In genomic region chr10:102113956-102114857, GRCh38 we compare ENCODE assay signal across 8 cellular contexts. TPM values are rescaled to one million over a fixed set of nuclear protein-coding genes. Genes with fewer than 3 reads are reported as not detected.
DNase-seq lines count a peak whose midpoint lies in the region; ATAC-seq and TF ChIP-seq lines count a peak whose summit lies in the region.

No MANE protein-coding gene starts in this region.

- peak overlapping the region; percentile 94 for H3K27ac Mint-ChIP-seq in activated CD4-positive, alpha-beta T cell treated with anti-CD3 and anti-CD28 coated beads, Interleukin-2, amount 10 ng/mL, durations not matched to agents 7 days and 5 days
- H3K27ac Mint-ChIP-seq in WTC11: peak overlapping the region; percentile 93

- DNase-seq in activated CD4-positive, alpha-beta T cell treated with anti-CD3 and anti-CD28 coated beads, Interleukin-2, amount 10 ng/mL, durations not matched to agents 7 days and 5 days: peak; percentile 14
- no peak for DNase-seq in activated CD4-positive, alpha-beta T cell treated with anti-CD3 and anti-CD28 coated beads, Interleukin-2, amount 50 U/mL, for 1 hour
- DNase-seq in WTC11 (ENCODE audit: low spot score): no peak
- DNase-seq in fibroblast of the aortic adventitia (ENCODE audit: low read depth): no peak
- no peak for DNase-seq in omental fat pad (ENCODE audit: low spot score)
- no peak for DNase-seq in DMS114 treated with DMSO at 0.1 percent for 48 hours (lab: John Stamatoyannopoulos, UW; ENCODE audit: unreplicated experiment)
- no peak for DNase-seq in NCI-H226

- no peak for TF ChIP-seq CTCF in WTC11 (IDR thresholded peaks at IDR 0.05)
- no peak for TF ChIP-seq CTCF in fibroblast of the aortic adventitia (IDR thresholded peaks at IDR 0.05; ENCODE audit: insufficient read depth, low read length)
- no peak for TF ChIP-seq CTCF in omental fat pad (IDR thresholded peaks at IDR 0.05)

- H3K4me3 Mint-ChIP-seq in activated CD4-positive, alpha-beta T cell treated with anti-CD3 and anti-CD28 coated beads, Interleukin-2, amount 10 ng/mL, durations not matched to agents 7 days and 5 days: peak overlapping the region; percentile 76
- H3K4me3 Mint-ChIP-seq in WTC11: peak overlapping the region; percentile 88

- peaks cover 28% of the 10 kb centered on the region for H3K36me3 Mint-ChIP-seq in activated CD4-positive, alpha-beta T cell treated with anti-CD3 and anti-CD28 coated beads, Interleukin-2, amount 10 ng/mL, durations not matched to agents 7 days and 5 days (ENCODE audit: low read depth)
- H3K36me3 Mint-ChIP-seq in WTC11: peaks cover 27% of the 10 kb centered on the region

- H3K4me1 Mint-ChIP-seq in activated CD4-positive, alpha-beta T cell treated with anti-CD3 and anti-CD28 coated beads, Interleukin-2, amount 10 ng/mL, durations not matched to agents 7 days and 5 days: peaks cover 61% of the 10 kb centered on the region
- H3K4me1 Mint-ChIP-seq in WTC11: peaks cover 64% of the 10 kb centered on the region

- CTCF ChIA-PET in activated CD4-positive, alpha-beta T cell treated with anti-CD3 and anti-CD28 coated beads, Interleukin-2, amount 10 ng/mL, durations not matched to agents 7 days and 5 days (lab: Charles Lee): interaction anchor here (0.6 to 4.8 kb wide), 7 partner anchors 9 to 187 kb away, joined by 3 to 17 read pairs (median 6); no protein-coding TSS in a partner anchor
- CTCF ChIA-PET in WTC11 (lab: Charles Lee): interaction anchor here (0.6 to 2.7 kb wide), 14 partner anchors 9 to 670 kb away, joined by 3 to 16 read pairs (median 4); partner anchors contain the start of gene KCNIP2

- H3K27me3 Mint-ChIP-seq in activated CD4-positive, alpha-beta T cell treated with anti-CD3 and anti-CD28 coated beads, Interleukin-2, amount 10 ng/mL, durations not matched to agents 7 days and 5 days: no peaks in the 10 kb centered on the region
- no peaks in the 10 kb centered on the region for H3K27me3 Mint-ChIP-seq in WTC11 (ENCODE audit: low read depth)

- POLR2A ChIA-PET in activated CD4-positive, alpha-beta T cell treated with anti-CD3 and anti-CD28 coated beads, Interleukin-2, amount 10 ng/mL, durations not matched to agents 7 days and 5 days (lab: Charles Lee): no interaction called here
- POLR2A ChIA-PET in WTC11 (lab: Charles Lee): interaction anchor here (0.5 to 1.5 kb wide), 8 partner anchors 8 to 297 kb away, joined by 3 to 8 read pairs (median 4); no protein-coding TSS in a partner anchor

- peak overlapping the region; percentile 82 for H3K4me3 ChIP-seq in fibroblast of the aortic adventitia (ENCODE audit: low read depth, low read length)

- no peaks in the 10 kb centered on the region for H3K9me3 Mint-ChIP-seq in activated CD4-positive, alpha-beta T cell treated with anti-CD3 and anti-CD28 coated beads, Interleukin-2, amount 10 ng/mL, durations not matched to agents 7 days and 5 days
- H3K9me3 Mint-ChIP-seq in WTC11: no peaks in the 10 kb centered on the region

- ATAC-seq in HG03135 (IDR thresholded peaks at IDR 0.05; ENCODE audit: unreplicated experiment): peak; percentile 31
- no peak for ATAC-seq in WTC11
- ATAC-seq in omental fat pad (ENCODE audit: low FRiP score): peak; percentile 2

TF ChIP-seq in WTC11, 78 proteins besides CTCF, POLR2A, EP300 and RAD21:
- no peak for TF ChIP-seq SMAD4 (CRISPR knock-in tag; IDR thresholded peaks at IDR 0.05)
- no peak for TF ChIP-seq ZNF121 (CRISPR knock-in tag; IDR thresholded peaks at IDR 0.05)
- TF ChIP-seq ESRRA (CRISPR knock-in tag; IDR thresholded peaks at IDR 0.05; ENCODE audit: borderline replicate concordance): 0 out of 2 replicates have a peak, but pooled peaks have one; percentile 15
- TF ChIP-seq IRF2 (CRISPR knock-in tag; IDR thresholded peaks at IDR 0.05; ENCODE audit: borderline replicate concordance, low read depth): no peak
- no peak for TF ChIP-seq GTF2I (CRISPR knock-in tag; conservative IDR thresholded peaks at IDR 0.05)

RNA-seq across cellular contexts. Expression of gene LDB1, which starts 6.0 kb away (rescaled TPM):
- 100 to 1,000 TPM in 1 of 2 experiments, 10 to 100 TPM in 1; 96.2 to 105 TPM for total RNA-seq in activated CD4-positive, alpha-beta T cell treated with anti-CD3 and anti-CD28 coated beads, Interleukin-2, amount 10 ng/mL, durations not matched to agents 7 days and 5 days
- 89.1 to 100 TPM (median 94.2 TPM) in 3 replicates for total RNA-seq in WTC11 (2021)
- 28.3 and 35.6 TPM in 2 replicates for total RNA-seq in fibroblast of the aortic adventitia (ENCODE audit: low replicate concordance)
- 10 to 100 TPM; 20.1 to 33.2 (median 30.9) TPM for total RNA-seq in omental fat pad

RNA-seq across cellular contexts. Expression of gene PPRC1, which starts 18.6 kb away (rescaled TPM):
- 10 to 100 TPM; 47.7 to 49.4 TPM for total RNA-seq in activated CD4-positive, alpha-beta T cell treated with anti-CD3 and anti-CD28 coated beads, Interleukin-2, amount 10 ng/mL, durations not matched to agents 7 days and 5 days
- total RNA-seq in WTC11 (2021) (68.0 to 79.4 TPM (median 69.7 TPM) in 3 replicates), fibroblast of the aortic adventitia (ENCODE audit: low replicate concordance) (14.3 and 22.8 TPM in 2 replicates), omental fat pad (100 to 1,000 TPM in 1 of 4 donors, 10 to 100 TPM in 3; 15.4 to 105 (median 31.9) TPM)

RNA-seq across cellular contexts. Expression of gene NOLC1, which starts 38.0 kb away (rescaled TPM):
- total RNA-seq in activated CD4-positive, alpha-beta T cell treated with anti-CD3 and anti-CD28 coated beads, Interleukin-2, amount 10 ng/mL, durations not matched to agents 7 days and 5 days: 10 to 100 TPM; 80.5 to 81.3 TPM
- 125 to 165 TPM (median 129 TPM) in 3 replicates for total RNA-seq in WTC11 (2021)
- total RNA-seq in fibroblast of the aortic adventitia (ENCODE audit: low replicate concordance): 37.2 and 45.3 TPM in 2 replicates
- total RNA-seq in omental fat pad: 100 to 1,000 TPM in 2 of 4 donors, 10 to 100 TPM in 2; 35.3 to 229 (median 81.7) TPM

RNA-seq across cellular contexts. Expression of gene HPS6, which starts 49.1 kb away (rescaled TPM):
- total RNA-seq in activated CD4-positive, alpha-beta T cell treated with anti-CD3 and anti-CD28 coated beads, Interleukin-2, amount 10 ng/mL, durations not matched to agents 7 days and 5 days: 10 to 100 TPM; 18.3 to 25.3 TPM
- total RNA-seq in WTC11 (2021): 18.7 to 20.6 TPM (median 20.6 TPM) in 3 replicates
- 18.2 and 37.0 TPM in 2 replicates for total RNA-seq in fibroblast of the aortic adventitia (ENCODE audit: low replicate concordance)
- total RNA-seq in omental fat pad: 10 to 100 TPM; 14.1 to 31.5 (median 22.5) TPM

RNA-seq across cellular contexts. Expression of gene ARMH3, which starts 58.2 kb away (rescaled TPM):
- 10 to 100 TPM; 22.1 to 23.6 TPM for total RNA-seq in activated CD4-positive, alpha-beta T cell treated with anti-CD3 and anti-CD28 coated beads, Interleukin-2, amount 10 ng/mL, durations not matched to agents 7 days and 5 days
- total RNA-seq in WTC11 (2021) (16.0 to 17.9 TPM (median 17.1 TPM) in 3 replicates), fibroblast of the aortic adventitia (ENCODE audit: low replicate concordance) (13.6 and 25.3 TPM in 2 replicates), omental fat pad (10 to 100 TPM; 10.0 to 61.8 (median 12.7) TPM)
